Comparison of ENCODE assay signal across 16 cellular contexts in the genomic region with DNA sequence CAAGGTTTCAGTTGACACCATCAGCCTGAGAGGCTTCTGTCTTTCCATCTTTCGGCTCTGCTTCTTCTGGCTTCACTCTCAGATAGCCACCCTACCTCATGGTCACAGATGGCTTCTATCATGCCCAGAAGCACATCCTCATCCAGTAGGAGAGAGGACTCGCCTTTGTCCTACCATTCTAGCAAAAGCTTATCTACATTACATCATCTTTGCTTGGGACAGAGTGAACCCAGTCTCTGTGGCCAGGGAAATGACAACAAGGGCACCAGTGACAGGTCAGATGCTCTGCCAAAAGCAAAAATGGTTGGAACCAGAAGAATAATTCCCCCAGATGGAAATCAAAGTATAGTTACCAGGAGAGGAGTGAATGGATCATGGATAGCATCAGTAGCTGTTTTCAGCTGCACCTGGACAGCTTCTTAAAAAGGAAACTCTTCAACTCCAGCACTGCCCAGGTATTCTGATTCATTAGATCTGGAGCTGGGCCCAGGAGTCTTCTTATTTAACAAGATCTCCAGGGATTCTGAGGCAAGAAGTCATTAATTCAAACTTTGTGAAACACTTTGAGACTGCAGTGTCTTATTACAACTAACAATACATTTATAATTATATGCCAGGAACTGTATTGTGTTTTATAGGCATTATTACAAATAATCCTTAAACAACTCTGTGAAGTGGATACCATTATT.
DNase-seq lines count a peak whose midpoint lies in the region; ATAC-seq and TF ChIP-seq lines count a peak whose summit lies in the region.
"Had no signal": no experiment of that assay in that cellular context is flagged by ENCODE, and none has a peak within 500 bp of the region (broad histone marks: within the 10 kb centered on the region; RNA-seq: fewer than 3 reads in every experiment).

No MANE protein-coding gene starts in this region.

- H3K27me3 Mint-ChIP-seq in endodermal cell (ENCODE audit: insufficient read depth): no peaks in the 10 kb centered on the region
- H3K27me3 Mint-ChIP-seq: activated naive CD8-positive, alpha-beta T cell treated with anti-CD3 and anti-CD28 coated beads, Interleukin-2, amount 10 ng/mL, durations not matched to agents 7 days and 5 days had no signal

- ATAC-seq in GM19023 (IDR thresholded peaks at IDR 0.05; ENCODE audit: unreplicated experiment): no peak
- ATAC-seq: esophagus mucosa, right cardiac atrium had no signal

- H3K27me3 ChIP-seq in endodermal cell (ENCODE audit: control insufficient read depth, insufficient read depth, low read length, poor library complexity, severe bottlenecking): no peaks in the 10 kb centered on the region
- H3K27me3 ChIP-seq in uterus: no peaks in the 10 kb centered on the region
- H3K27me3 ChIP-seq: colonic mucosa had no signal

- WGBS in endodermal cell (ENCODE audit: insufficient coverage in 1 of 2, insufficient read length in 1 of 2), 2 experiments: 93 to 100% methylated on average over 1 to 2 of the region's 2 CpGs

- intact Hi-C loops in uterus (cut with DNase I; ENCODE audit: low total_unique reads): no loop called here

- peak; percentile 74 for DNase-seq in EH (ENCODE audit: low read depth)
- DNase-seq in NCI-H69 (lab: John Stamatoyannopoulos, UW): peak; percentile 71
- DNase-seq in fibroblast of gingiva (ENCODE audit: low read depth): peak; percentile 75
- DNase-seq in stromal cell of bone marrow (ENCODE audit: low read depth): peak; percentile 79
- no peak for DNase-seq in endodermal cell
- DNase-seq in uterus: no peak
- DNase-seq: activated naive CD8-positive, alpha-beta T cell treated with anti-CD3 and anti-CD28 coated beads, Interleukin-2, amount 10 ng/mL, durations not matched to agents 7 days and 5 days; Calu3; colonic mucosa; MV-4-11; NCI-H2171 treated with DMSO at 0.1 percent for 48 hours; right cardiac atrium; stimulated activated CD4-positive, alpha-beta T cell treated with anti-CD3 and anti-CD28 coated beads, Interleukin-4, amount 100 ng/mL, for 1 hour had no signal

- TF ChIP-seq CTCF in endodermal cell (conservative IDR thresholded peaks at IDR 0.05) (no peak), uterus (IDR thresholded peaks at IDR 0.05) (no peak)

- H3K4me3 ChIP-seq in endodermal cell (ENCODE audit: low read length) (no peak overlapping the region), uterus (no peak overlapping the region)
- H3K4me3 ChIP-seq: colonic mucosa had no signal

- H3K36me3 ChIP-seq in endodermal cell (ENCODE audit: control insufficient read depth, insufficient read depth, low read length) (no peaks in the 10 kb centered on the region), uterus (no peaks in the 10 kb centered on the region)
- H3K36me3 ChIP-seq: colonic mucosa had no signal

- no peaks in the 10 kb centered on the region for H3K36me3 Mint-ChIP-seq in endodermal cell (ENCODE audit: low read depth)
- H3K36me3 Mint-ChIP-seq: activated naive CD8-positive, alpha-beta T cell treated with anti-CD3 and anti-CD28 coated beads, Interleukin-2, amount 10 ng/mL, durations not matched to agents 7 days and 5 days had no signal

- H3K4me1 ChIP-seq in endodermal cell (ENCODE audit: control insufficient read depth, insufficient read depth, low read length) (no peaks in the 10 kb centered on the region), uterus (no peaks in the 10 kb centered on the region)
- H3K4me1 ChIP-seq: colonic mucosa had no signal

- H3K9me3 Mint-ChIP-seq in endodermal cell: no peaks in the 10 kb centered on the region
- H3K9me3 Mint-ChIP-seq: activated naive CD8-positive, alpha-beta T cell treated with anti-CD3 and anti-CD28 coated beads, Interleukin-2, amount 10 ng/mL, durations not matched to agents 7 days and 5 days had no signal

- no peak overlapping the region for H3K9ac ChIP-seq in endodermal cell (ENCODE audit: extremely low read depth, low read length, poor library complexity, severe bottlenecking)

- H3K4me1 Mint-ChIP-seq in endodermal cell: peaks cover 2% of the 10 kb centered on the region
- H3K4me1 Mint-ChIP-seq: activated naive CD8-positive, alpha-beta T cell treated with anti-CD3 and anti-CD28 coated beads, Interleukin-2, amount 10 ng/mL, durations not matched to agents 7 days and 5 days; neural crest cell had no signal

- H3K27ac Mint-ChIP-seq in endodermal cell: no peak overlapping the region
- H3K27ac Mint-ChIP-seq: activated naive CD8-positive, alpha-beta T cell treated with anti-CD3 and anti-CD28 coated beads, Interleukin-2, amount 10 ng/mL, durations not matched to agents 7 days and 5 days had no signal

- no peak overlapping the region for H3K27ac ChIP-seq in endodermal cell (ENCODE audit: low read depth, low read length)
- no peak overlapping the region for H3K27ac ChIP-seq in uterus
- H3K27ac ChIP-seq: colonic mucosa had no signal

- no peak for TF ChIP-seq POLR2A in uterus (IDR thresholded peaks at IDR 0.05)

- H3K4me3 Mint-ChIP-seq in endodermal cell: no peak overlapping the region
- H3K4me3 Mint-ChIP-seq: activated naive CD8-positive, alpha-beta T cell treated with anti-CD3 and anti-CD28 coated beads, Interleukin-2, amount 10 ng/mL, durations not matched to agents 7 days and 5 days; neural crest cell had no signal

- H3K9me3 ChIP-seq in endodermal cell (ENCODE audit: control insufficient read depth, low read length) (no peaks in the 10 kb centered on the region), uterus (no peaks in the 10 kb centered on the region)
- H3K9me3 ChIP-seq: colonic mucosa had no signal

Comparison
In these comparisons a context has a peak if more than half of its experiments do, and no peak if none do; other contexts are left out.
1. DNase-seq: peak in EH (single experiment), NCI-H69 (single experiment), fibroblast of gingiva (single experiment) and stromal cell of bone marrow (single experiment); none in endodermal cell (single experiment) and uterus (0 of 2).